ENCODE assay signal across 32 cellular contexts in the genomic region with DNA sequence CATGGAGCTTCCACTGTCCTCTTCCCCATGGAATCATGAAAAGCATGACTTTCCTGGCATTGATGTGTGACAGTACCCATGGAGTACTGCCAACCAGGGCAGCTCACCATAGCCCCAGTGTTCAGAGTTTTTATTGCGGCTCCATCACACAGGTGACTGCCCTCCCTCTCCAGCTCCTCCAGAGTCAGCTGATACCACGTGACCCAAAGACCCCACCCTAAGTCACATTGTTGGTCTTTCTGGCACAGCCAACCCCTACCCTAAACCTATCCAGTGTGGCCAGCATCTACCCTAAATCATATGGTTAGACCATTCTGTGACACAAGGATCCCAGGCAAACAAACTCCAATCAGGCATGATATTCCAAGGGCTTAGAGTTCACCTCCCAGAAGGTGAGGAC.
"Had no signal": no experiment of that assay in that cellular context is flagged by ENCODE, and none has a peak within 500 bp of the region (broad histone marks: within the 10 kb centered on the region; RNA-seq: fewer than 3 reads in every experiment).

No MANE protein-coding gene starts in this region.

- H3K27ac ChIP-seq: brain microvascular endothelial cell, esophagus muscularis mucosa, foreskin keratinocyte, gastrocnemius medialis, WERI-Rb-1 had no signal

- H3K36me3 ChIP-seq: brain microvascular endothelial cell, esophagus muscularis mucosa, gastrocnemius medialis, WERI-Rb-1 had no signal

- H3K27me3 ChIP-seq: brain microvascular endothelial cell, gastrocnemius medialis had no signal

- ATAC-seq: activated CD4-positive, CD25-positive, alpha-beta regulatory T cell treated with anti-CD3 and anti-CD28 coated beads, Interleukin-2, amount 50 U/mL, for 24 hours; activated CD8-positive, alpha-beta T cell treated with anti-CD3 and anti-CD28 coated beads for 36 hours; activated T-cell treated with anti-CD3 and anti-CD28 coated beads, Interleukin-2, amount 50 U/mL, for 4 hours; activated T-helper 17 cell treated with anti-CD3 and anti-CD28 coated beads, Interleukin-2, amount 50 U/mL, for 72 hours; effector memory CD8-positive, alpha-beta T cell; foreskin keratinocyte; gastrocnemius medialis; T-helper 17 cell had no signal

- FAIRE-seq: astrocyte, colon had no signal

- DNase-seq: activated B cell treated with CpG ODN at 0.5 μM for 24 hours; activated CD4-positive, alpha-beta T cell treated with anti-CD3 and anti-CD28 coated beads for 48 hours; activated CD4-positive, alpha-beta T cell treated with anti-CD3 and anti-CD28 coated beads, Interleukin-2, amount 50 U/mL, for 1 hour; activated CD4-positive, alpha-beta T cell treated with anti-CD3 and anti-CD28 coated beads, Interleukin-2, amount 50 U/mL, for 48 hours; activated CD8-positive, alpha-beta memory T cell treated with anti-CD3 and anti-CD28 coated beads for 24 hours; activated CD8-positive, alpha-beta T cell treated with anti-CD3 and anti-CD28 coated beads for 36 hours; activated effector memory CD4-positive, alpha-beta T cell treated with Interleukin-2 at 50 U/mL for 16 hours; activated gamma-delta T cell treated with Interleukin-2 at 50 U/mL for 16 hours; activated naive CD4-positive, alpha-beta T cell treated with anti-CD3 and anti-CD28 coated beads, Interleukin-2, amount 50 U/mL, for 16 hours; activated naive CD4-positive, alpha-beta T cell treated with Interleukin-2 at 50 U/mL for 16 hours; activated T-cell treated with anti-CD3 and anti-CD28 coated beads, Interleukin-2, amount 50 U/mL, for 4 hours; amniotic stem cell; anterior cingulate cortex; brain microvascular endothelial cell; caudate nucleus; cortex of kidney; dermis blood vessel endothelial cell; effector CD4-positive, alpha-beta T cell; effector memory CD8-positive, alpha-beta T cell; erythroblast; foreskin keratinocyte; gastrocnemius medialis; glutamatergic neuron; T-helper 1 cell; T-helper 17 cell; T1000; WERI-Rb-1 had no signal

- H3K9me3 ChIP-seq: gastrocnemius medialis had no signal

- H3K4me3 ChIP-seq: esophagus muscularis mucosa, gastrocnemius medialis had no signal

- H3K4me1 ChIP-seq: esophagus muscularis mucosa, foreskin keratinocyte, gastrocnemius medialis had no signal
